Comparison of ENCODE assay signal across 8 cellular contexts in the genomic region with DNA sequence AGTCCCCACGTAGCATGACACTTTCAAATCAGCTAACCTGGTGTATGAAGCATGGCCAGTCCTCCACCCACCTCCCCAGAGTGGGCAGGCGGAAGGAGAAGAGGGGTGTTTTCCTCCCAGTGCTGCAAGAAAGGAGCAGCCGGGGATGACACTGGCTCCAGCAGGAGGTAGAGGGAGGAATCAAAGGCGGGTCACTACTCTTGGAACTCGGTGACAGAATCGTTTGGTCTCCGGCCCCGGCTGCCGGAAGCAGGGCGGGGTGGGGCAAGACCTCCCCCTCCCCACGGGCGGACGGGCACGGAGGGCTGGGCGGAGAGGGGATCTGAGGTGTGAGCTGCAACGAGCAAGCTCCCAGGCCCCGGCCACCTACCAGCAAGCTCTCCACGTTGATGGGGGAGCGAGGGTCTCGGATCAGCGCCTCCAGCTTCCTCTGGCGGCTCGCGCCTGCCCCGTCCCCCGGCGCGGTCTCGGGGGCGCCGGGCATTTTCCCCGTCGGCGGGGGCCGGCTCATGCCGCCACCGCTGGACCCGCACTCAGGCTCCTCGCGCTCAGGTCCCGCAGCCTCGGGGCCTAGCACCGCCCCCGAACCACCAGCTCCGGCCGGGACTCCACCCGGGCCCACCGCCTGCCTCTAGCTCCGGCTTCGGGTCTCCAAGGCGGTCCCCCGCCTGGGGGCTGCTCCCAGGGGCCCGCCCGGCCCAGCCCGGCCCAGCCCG. TPM values are rescaled to one million over a fixed set of nuclear protein-coding genes. Genes with fewer than 3 reads are reported as not detected.
DNase-seq lines count a peak whose midpoint lies in the region; ATAC-seq and TF ChIP-seq lines count a peak whose summit lies in the region.

No MANE protein-coding gene starts in this region.

- H4K20me1 ChIP-seq in OCI-LY7 (ENCODE audit: insufficient read depth, low read length) (peaks cover 21% of the 10 kb centered on the region), osteoblast (ENCODE audit: insufficient read depth, low read length) (peaks cover 38% of the 10 kb centered on the region)

- POLR2A ChIA-PET in OCI-LY7 (lab: Charles Lee), result interaction anchor here (0.8 to 1.2 kb wide), 4 partner anchors 16 to 211 kb away, joined by 3 read pairs; a partner anchor contains a TSS

- H3K36me3 ChIP-seq in OCI-LY7 (ENCODE audit: insufficient read depth, low read length) (no peaks in the 10 kb centered on the region), gastroesophageal sphincter (no peaks in the 10 kb centered on the region), osteoblast (ENCODE audit: insufficient read depth, low read length) (no peaks in the 10 kb centered on the region)

- TF ChIP-seq CTCF in OCI-LY7 (conservative IDR thresholded peaks at IDR 0.05; ENCODE audit: low read length), result no peak
- no peak for TF ChIP-seq CTCF in gastroesophageal sphincter (IDR thresholded peaks at IDR 0.05)
- no peak for TF ChIP-seq CTCF in osteoblast (IDR thresholded peaks at IDR 0.05; ENCODE audit: extremely low read depth, low read depth, low read length)

- no peak for TF ChIP-seq EP300 in gastroesophageal sphincter (IDR thresholded peaks at IDR 0.05)

- intact Hi-C loops in OCI-LY7 (cut with micrococcal nuclease; ENCODE audit: unreplicated experiment), result loop anchor here (2.0 to 5.0 kb wide), 2 partner anchors 189 to 531 kb away; partner anchors contain the start of genes PDIA6 and SLC66A3

- 0% methylated on average over 6 of the region's 56 CpGs; no CpG with 5 or more reads in 1 of the 2 donors for WGBS in gastroesophageal sphincter (ENCODE audit: low coverage in 1 of 2), 2 donors

- H3K27ac ChIP-seq in OCI-LY7 (ENCODE audit: low read depth, low read length, poor library complexity, severe bottlenecking), result peak overlapping the region; percentile 14
- peak overlapping the region; percentile 87 to 99 (median 98) for H3K27ac ChIP-seq in gastroesophageal sphincter
- peak overlapping the region; percentile 73 for H3K27ac ChIP-seq in osteoblast (ENCODE audit: low read depth, low read length)

- H3K4me2 ChIP-seq in OCI-LY7 (ENCODE audit: low read length) (peak overlapping the region; percentile 99), osteoblast (ENCODE audit: insufficient read depth, low read length) (peak overlapping the region; percentile 91)

- peak in 10 of 14 donors; percentile 3 to 63 (median 36) for DNase-seq in C1 segment of cervical spinal cord (lab: John Stamatoyannopoulos, UW)
- peak; percentile 62 for DNase-seq in OCI-LY7 (ENCODE audit: low spot score)
- DNase-seq in activated effector memory CD4-positive, alpha-beta T cell treated with Interleukin-2 at 50 U/mL for 16 hours, result peak; percentile 12
- peak; percentile 80 for DNase-seq in osteoblast (ENCODE audit: insufficient read length, low spot score, missing footprints)
- DNase-seq in NCI-H446 (lab: John Stamatoyannopoulos, UW), result no peak

- H2AFZ ChIP-seq in OCI-LY7 (ENCODE audit: low read length), result peak overlapping the region; percentile 71
- H2AFZ ChIP-seq in osteoblast (ENCODE audit: low read length), result peak overlapping the region; percentile 67

- H3K79me2 ChIP-seq in OCI-LY7 (ENCODE audit: insufficient read depth, low read depth, low read length) (peaks cover 50% of the 10 kb centered on the region), osteoblast (ENCODE audit: insufficient read depth, low read length) (peaks cover 51% of the 10 kb centered on the region)

- ATAC-seq in GM19023 (IDR thresholded peaks at IDR 0.05; ENCODE audit: unreplicated experiment) (peak; percentile 34), HG03135 (IDR thresholded peaks at IDR 0.05; ENCODE audit: unreplicated experiment) (peak; percentile 36), gastroesophageal sphincter (no peak)

- peaks cover 31% of the 10 kb centered on the region for H3K4me1 ChIP-seq in OCI-LY7 (ENCODE audit: insufficient read depth, low read length, poor library complexity, severe bottlenecking)
- H3K4me1 ChIP-seq in gastroesophageal sphincter, result peaks cover 0 to 47% (median 9%) of the 10 kb centered on the region in 3 donors
- H3K4me1 ChIP-seq in osteoblast (ENCODE audit: insufficient read depth, low read length), result peaks cover 17% of the 10 kb centered on the region

- H3K9me3 ChIP-seq in OCI-LY7 (ENCODE audit: low read length) (no peaks in the 10 kb centered on the region), gastroesophageal sphincter (no peaks in the 10 kb centered on the region), osteoblast (ENCODE audit: low read depth, low read length) (no peaks in the 10 kb centered on the region)

- TF ChIP-seq POLR2A in gastroesophageal sphincter (IDR thresholded peaks at IDR 0.05), result peak in 1 of 2 donors; percentile 16

- H3K4me3 ChIP-seq in OCI-LY7 (ENCODE audit: low read depth, low read length, poor library complexity, severe bottlenecking), result peak overlapping the region; percentile 89
- peak overlapping the region; percentile 66 to 91 for H3K4me3 ChIP-seq in gastroesophageal sphincter
- H3K4me3 ChIP-seq in osteoblast (ENCODE audit: insufficient read depth, low read length), result peak overlapping the region; percentile 78

- H3K9me2 ChIP-seq in OCI-LY7 (ENCODE audit: insufficient read depth, low read length), result no peaks in the 10 kb centered on the region

- CTCF ChIA-PET in OCI-LY7 (lab: Charles Lee; ENCODE audit: unreplicated experiment), result interaction anchor here (1.2 kb wide), 1 partner anchor 211 kb away, joined by 4 read pairs; a partner anchor contains a TSS

- no TSS peak for BruUV-seq in OCI-LY7 (replicated peaks; lab: Mats Ljungman, UMichigan)

- H3K27me3 ChIP-seq in gastroesophageal sphincter (no peaks in the 10 kb centered on the region), osteoblast (ENCODE audit: insufficient read depth, low read length) (no peaks in the 10 kb centered on the region)

RNA-seq across cellular contexts. Expression of gene ROCK2, which starts 0.7 kb away (rescaled TPM):
- 12.4 and 15.5 TPM in 2 replicates for total RNA-seq in OCI-LY7 (2014; rRNA removed; shearing (Covaris generic))
- 21.0 and 23.4 TPM in 2 replicates for total RNA-seq in OCI-LY7 (2022)
- 100 to 1,000 TPM; 102 to 130 (median 113) TPM for total RNA-seq in gastroesophageal sphincter
- 55.1 and 59.7 TPM in 2 replicates for total RNA-seq in osteoblast

Comparison
In these comparisons a context has a peak if more than half of its experiments do, and no peak if none do; other contexts are left out.
1. DNase-seq: peak in C1 segment of cervical spinal cord (10 of 14), OCI-LY7 (single experiment), activated effector memory CD4-positive, alpha-beta T cell treated with Interleukin-2 at 50 U/mL for 16 hours (single experiment) and osteoblast (single experiment); none in NCI-H446 (0 of 2).
2. H3K27ac ChIP-seq: peak in every context shown above with its lines; median percentile 98 in gastroesophageal sphincter; 73 in osteoblast; 14 in OCI-LY7.
3. Peak in every context shown above with its lines, with median percentiles within 50 percentile points of each other: H3K4me3 ChIP-seq.